Comparison of ENCODE assay signal across 1 cellular context in genomic region chr13:37870489-37870845, GRCh38.
TF ChIP-seq lines count a peak whose summit lies in the region.

No MANE protein-coding gene starts in this region.

TF ChIP-seq in SK-N-SH, 30 proteins besides CTCF, POLR2A, EP300 and RAD21 (continued from another document):
- TF ChIP-seq USF1 (IDR thresholded peaks at IDR 0.05; ENCODE audit: borderline replicate concordance, low read depth), result no peak
- TF ChIP-seq MEF2A (IDR thresholded peaks at IDR 0.05; ENCODE audit: borderline replicate concordance, low read depth), result no peak
- no peak for TF ChIP-seq NFIC (IDR thresholded peaks at IDR 0.05; ENCODE audit: borderline replicate concordance)
- no peak for TF ChIP-seq TCF12 (IDR thresholded peaks at IDR 0.05)
- no peak for TF ChIP-seq TAF1 (IDR thresholded peaks at IDR 0.05; ENCODE audit: borderline replicate concordance, low read depth, low read length)
- TF ChIP-seq FOSL2 (IDR thresholded peaks at IDR 0.05; ENCODE audit: borderline replicate concordance, low read depth), result no peak
- no peak for TF ChIP-seq ELF1 (IDR thresholded peaks at IDR 0.05)
